ENCODE assay signal across 10 cellular contexts in the genomic region with DNA sequence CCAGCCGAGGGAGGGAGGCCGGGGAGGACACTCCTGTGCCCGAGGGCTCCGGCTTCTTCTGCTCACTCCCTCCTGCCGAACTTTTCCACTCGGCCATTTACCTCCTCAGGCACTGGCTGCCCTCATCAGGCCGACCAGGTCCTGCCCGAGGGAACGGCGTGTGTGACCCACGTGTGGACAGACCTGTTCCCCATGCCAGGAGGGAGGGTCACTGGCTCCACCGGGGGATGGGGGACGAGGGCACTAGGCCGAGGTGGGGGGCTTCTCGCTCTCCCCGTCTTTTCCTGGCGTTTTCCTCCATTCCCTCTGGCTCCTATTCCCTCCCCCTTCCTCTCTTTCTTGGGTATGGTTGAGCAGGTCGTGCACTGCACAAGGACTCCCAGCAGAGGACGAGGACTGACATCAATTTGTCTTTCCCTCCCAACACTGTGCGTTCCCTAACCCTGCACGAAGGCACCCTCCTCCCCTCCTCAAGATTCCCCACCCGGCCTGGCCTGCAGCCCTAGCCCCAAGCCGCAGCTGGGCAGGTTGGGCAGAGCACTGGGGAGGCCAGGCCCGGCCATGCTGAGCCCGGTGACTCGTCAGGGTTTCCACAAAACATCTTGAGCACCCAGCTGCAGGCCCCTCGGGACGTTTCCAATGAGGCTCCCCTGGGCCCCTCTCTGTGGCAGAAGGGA. TPM values are rescaled to one million over a fixed set of nuclear protein-coding genes. Genes with fewer than 3 reads are reported as not detected.
DNase-seq lines count a peak whose midpoint lies in the region; ATAC-seq, FAIRE-seq and TF ChIP-seq lines count a peak whose summit lies in the region.
"Had no signal": no experiment of that assay in that cellular context is flagged by ENCODE, and none has a peak within 500 bp of the region (broad histone marks: within the 10 kb centered on the region; RNA-seq: fewer than 3 reads in every experiment).

No MANE protein-coding gene starts in this region.

- CTCF ChIA-PET in CD4-positive, alpha-beta T cell (lab: Charles Lee), result no interaction called here

- no peak overlapping the region for H3K27ac ChIP-seq in CD4-positive, alpha-beta T cell (ENCODE audit: low read depth, low read length)
- no peak overlapping the region for H3K27ac ChIP-seq in uterus

- H3K36me3 ChIP-seq in bronchial epithelial cell (ENCODE audit: control insufficient read depth, insufficient read depth, low read length) (peaks cover 5% of the 10 kb centered on the region), uterus (no peaks in the 10 kb centered on the region)

- H3K4me3 ChIP-seq in bronchial epithelial cell (ENCODE audit: low read depth, low read length) (peak overlapping the region; percentile 48), uterus (peak overlapping the region in 1 of 2 donors; percentile 13)

- no peak for ATAC-seq in CD4-positive, alpha-beta T cell (ENCODE audit: poor library complexity)
- ATAC-seq in HG02938 (IDR thresholded peaks at IDR 0.05; ENCODE audit: unreplicated experiment), result peak; percentile 15
- no peak for ATAC-seq in naive thymus-derived CD8-positive, alpha-beta T cell
- no peak for ATAC-seq in GM21723 (IDR thresholded peaks at IDR 0.05; ENCODE audit: unreplicated experiment)

- H3K27me3 Mint-ChIP-seq in CD4-positive, alpha-beta T cell, result peaks cover 21% of the 10 kb centered on the region
- H3K27me3 Mint-ChIP-seq in naive thymus-derived CD8-positive, alpha-beta T cell, result peaks cover 0 to 10% (median 2%) of the 10 kb centered on the region in 5 donors

- H3K4me1 ChIP-seq in uterus, result peaks cover 0 to 3% of the 10 kb centered on the region in 2 donors

- H3K4me3 Mint-ChIP-seq in CD4-positive, alpha-beta T cell, result peak overlapping the region; percentile 75
- peak overlapping the region; percentile 48 to 83 (median 78) for H3K4me3 Mint-ChIP-seq in naive thymus-derived CD8-positive, alpha-beta T cell

- no peak for TF ChIP-seq POLR2A in uterus (IDR thresholded peaks at IDR 0.05)

- no peak for DNase-seq in CD4-positive, alpha-beta T cell
- no peak for DNase-seq in bronchial epithelial cell (ENCODE audit: low read depth)
- DNase-seq in naive thymus-derived CD8-positive, alpha-beta T cell, result no peak
- no peak for DNase-seq in DMS 273 (lab: John Stamatoyannopoulos, UW; ENCODE audit: unreplicated experiment)
- no peak for DNase-seq in uterus
- DNase-seq in cerebellar cortex (ENCODE audit: low spot score), result no peak
- DNase-seq: NCI-H526 treated with DMSO at 0.1 percent for 48 hours had no signal

- H3K9me3 ChIP-seq in CD4-positive, alpha-beta T cell (ENCODE audit: control insufficient read depth, low read length), result no peaks in the 10 kb centered on the region
- no peaks in the 10 kb centered on the region for H3K9me3 ChIP-seq in uterus

- no peak for TF ChIP-seq CTCF in CD4-positive, alpha-beta T cell (IDR thresholded peaks at IDR 0.05)
- TF ChIP-seq CTCF in bronchial epithelial cell (IDR thresholded peaks at IDR 0.05; ENCODE audit: insufficient read depth, low read length, severe bottlenecking) (no peak), uterus (IDR thresholded peaks at IDR 0.05) (no peak)

- no peaks in the 10 kb centered on the region for H3K9me3 Mint-ChIP-seq in CD4-positive, alpha-beta T cell
- H3K9me3 Mint-ChIP-seq in naive thymus-derived CD8-positive, alpha-beta T cell, result peaks cover 0 to 2% (median 0%) of the 10 kb centered on the region in 9 donors

- intact Hi-C loops in CD4-positive, alpha-beta T cell (cut with DNase I, micrococcal nuclease), result loop anchor here (2.0 to 10.0 kb wide), 4 partner anchors 14 to 67 kb away; no protein-coding TSS in a partner anchor
- intact Hi-C loops in uterus (cut with DNase I; ENCODE audit: low total_unique reads), result no loop called here

- POLR2A ChIA-PET in CD4-positive, alpha-beta T cell (lab: Charles Lee), result interaction anchor here (1.9 kb wide), 1 partner anchor 66 kb away, joined by 7 read pairs; no protein-coding TSS in a partner anchor
- POLR2A ChIA-PET in naive thymus-derived CD8-positive, alpha-beta T cell (lab: Charles Lee), result interaction anchor here (2.0 kb wide), 1 partner anchor 67 kb away, joined by 6 read pairs; no protein-coding TSS in a partner anchor

- H3K27ac Mint-ChIP-seq in CD4-positive, alpha-beta T cell, result peak overlapping the region; percentile 36
- peak overlapping the region in 6 of 10 donors; percentile 12 to 89 (median 68) for H3K27ac Mint-ChIP-seq in naive thymus-derived CD8-positive, alpha-beta T cell

- peaks cover 19% of the 10 kb centered on the region for H3K27me3 ChIP-seq in CD4-positive, alpha-beta T cell (ENCODE audit: control insufficient read depth, insufficient read depth, low read length)
- peaks cover 19% of the 10 kb centered on the region for H3K27me3 ChIP-seq in bronchial epithelial cell (ENCODE audit: control insufficient read depth, insufficient read depth, low read length)
- peaks cover 0 to 9% of the 10 kb centered on the region in 2 donors for H3K27me3 ChIP-seq in uterus

- peaks cover 31% of the 10 kb centered on the region for H3K4me1 Mint-ChIP-seq in CD4-positive, alpha-beta T cell (ENCODE audit: low read depth)
- peaks cover 13 to 49% (median 42%) of the 10 kb centered on the region in 4 donors for H3K4me1 Mint-ChIP-seq in naive thymus-derived CD8-positive, alpha-beta T cell

- no peak for FAIRE-seq in bronchial epithelial cell (lab: Jason Lieb, UNC)
- FAIRE-seq: colon had no signal

- H3K36me3 Mint-ChIP-seq in CD4-positive, alpha-beta T cell (ENCODE audit: low read depth), result peaks cover 20% of the 10 kb centered on the region
- peaks cover 0 to 17% (median 0%) of the 10 kb centered on the region in 3 donors for H3K36me3 Mint-ChIP-seq in naive thymus-derived CD8-positive, alpha-beta T cell

RNA-seq across cellular contexts. Expression of a gene that starts 3.2 kb away (rescaled TPM):
- under 1 TPM in 1 of 2 experiments, not detected in 1; 0.77 TPM for total RNA-seq in CD4-positive, alpha-beta T cell
- total RNA-seq in bronchial epithelial cell, result under 0.01 TPM in 1 of 2 replicates, not detected in the other
- total RNA-seq in naive thymus-derived CD8-positive, alpha-beta T cell, result under 1 TPM; 0.49 to 0.60 TPM
- polyA plus RNA-seq in naive thymus-derived CD8-positive, alpha-beta T cell, result under 1 TPM in 2 of 3 donors, not detected in 1; 0.16 to 0.69 TPM
- not detected for total RNA-seq in uterus

RNA-seq across cellular contexts. Expression of a gene that starts 15.7 kb away (rescaled TPM):
- 100 to 1,000 TPM; 292 to 294 TPM for total RNA-seq in CD4-positive, alpha-beta T cell
- total RNA-seq in bronchial epithelial cell (134 and 181 TPM in 2 replicates), uterus (10 to 100 TPM; 17.4 to 72.0 (median 38.3) TPM)
- 100 to 1,000 TPM; 231 to 235 TPM for total RNA-seq in naive thymus-derived CD8-positive, alpha-beta T cell
- 100 to 1,000 TPM; 625 to 787 (median 649) TPM for polyA plus RNA-seq in naive thymus-derived CD8-positive, alpha-beta T cell

RNA-seq across cellular contexts. Expression of a gene that starts 27.8 kb away (rescaled TPM):
- total RNA-seq in CD4-positive, alpha-beta T cell, result 10 to 100 TPM; 74.2 to 76.9 TPM
- 34.6 and 56.6 TPM in 2 replicates for total RNA-seq in bronchial epithelial cell
- 10 to 100 TPM; 40.2 to 42.7 TPM for total RNA-seq in naive thymus-derived CD8-positive, alpha-beta T cell
- polyA plus RNA-seq in naive thymus-derived CD8-positive, alpha-beta T cell, result 10 to 100 TPM; 14.4 to 20.4 (median 18.5) TPM
- total RNA-seq in uterus, result 10 to 100 TPM in 2 of 4 donors, 1 to 10 TPM in 2; 2.4 to 22.1 (median 15.0) TPM

RNA-seq across cellular contexts. Expression of a gene that starts 51.2 kb away (rescaled TPM):
- 1 to 10 TPM; 3.0 to 3.5 TPM for total RNA-seq in CD4-positive, alpha-beta T cell
- total RNA-seq in bronchial epithelial cell, result 0.26 TPM in 1 of 2 replicates, not detected in the other
- total RNA-seq in naive thymus-derived CD8-positive, alpha-beta T cell, result 1 to 10 TPM; 2.3 to 2.5 TPM
- polyA plus RNA-seq in naive thymus-derived CD8-positive, alpha-beta T cell, result 1 to 10 TPM; 3.3 to 6.1 (median 5.3) TPM
- total RNA-seq in uterus, result under 1 TPM in 2 of 4 donors, not detected in 2; 0.14 to 0.43 TPM
